ENCODE assay signal across 10 cellular contexts in the genomic region with DNA sequence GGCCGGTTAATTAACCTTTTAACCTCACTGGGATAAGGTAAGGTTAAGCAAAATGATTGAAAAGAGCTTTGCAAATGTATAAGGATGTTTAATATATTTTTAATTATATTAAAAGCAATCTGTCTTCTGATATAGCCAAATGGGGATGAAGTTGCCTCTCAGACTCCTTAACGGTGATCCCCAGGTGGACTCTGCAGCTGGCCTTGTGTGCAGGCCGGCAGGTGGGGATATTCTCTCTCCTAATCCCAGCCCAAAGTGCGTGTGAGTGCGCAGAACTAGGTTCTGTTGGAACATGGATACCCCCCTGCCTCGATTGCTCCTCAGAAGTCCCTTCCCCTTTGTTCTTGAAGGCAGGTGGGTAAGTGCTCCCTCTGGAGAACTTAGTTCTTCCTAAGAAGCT.
"Had no signal": no experiment of that assay in that cellular context is flagged by ENCODE, and none has a peak within 500 bp of the region (broad histone marks: within the 10 kb centered on the region; RNA-seq: fewer than 3 reads in every experiment).

No MANE protein-coding gene starts in this region.

- H2AFZ ChIP-seq: GM23248 had no signal

- H3K4me3 ChIP-seq: GM23248, HAP-1, K562 had no signal

- FAIRE-seq: H54, K562 had no signal

- DNase-seq: GM23248, GOT3, HFFc6, IMR-90, KG1 had no signal

- ATAC-seq: HCT116, K562 had no signal

- H3K27ac ChIP-seq: GM23248, HL-60 had no signal

- H3K9me3 ChIP-seq: HAP-1 had no signal

- H3K4me1 ChIP-seq: HAP-1 had no signal

- H3K36me3 ChIP-seq: HAP-1 had no signal

- H3K9ac ChIP-seq: GM23248 had no signal
